31 cellular contexts compared by ENCODE assay signal in genomic region chr1:85326851-85327250, GRCh38.
"Had no signal": no experiment of that assay in that cellular context is flagged by ENCODE, and none has a peak within 500 bp of the region (broad histone marks: within the 10 kb centered on the region; RNA-seq: fewer than 3 reads in every experiment).

No MANE protein-coding gene starts in this region.

- FAIRE-seq: colon, frontal cortex, islet of Langerhans, TTC549 had no signal

- H3K27me3 Mint-ChIP-seq: progenitor cell of endocrine pancreas, type B pancreatic cell had no signal

- H3K27ac ChIP-seq: adrenal gland, body of pancreas, skin epidermis, vagina, VCaP had no signal

- H3K9me3 Mint-ChIP-seq: activated naive CD4-positive, alpha-beta T cell treated with anti-CD3 and anti-CD28 coated beads for 36 hours; activated naive CD8-positive, alpha-beta T cell treated with anti-CD3 and anti-CD28 coated beads for 36 hours; nephron; type B pancreatic cell had no signal

- H3K36me3 Mint-ChIP-seq: activated naive CD8-positive, alpha-beta T cell treated with anti-CD3 and anti-CD28 coated beads for 36 hours; stimulated activated effector memory CD8-positive, alpha-beta T cell treated with anti-CD3 and anti-CD28 coated beads, Interleukin-12 subunit alpha, Interleukin-12 subunit beta, amount 100 ng/mL, for 72 hours; type B pancreatic cell had no signal

- H3K36me3 ChIP-seq: adrenal gland, left lung, thoracic aorta, vagina had no signal

- H3K4me1 Mint-ChIP-seq: activated naive CD8-positive, alpha-beta T cell treated with anti-CD3 and anti-CD28 coated beads for 36 hours; stimulated activated effector memory CD8-positive, alpha-beta T cell treated with anti-CD3 and anti-CD28 coated beads, Interleukin-12 subunit alpha, Interleukin-12 subunit beta, amount 100 ng/mL, for 72 hours had no signal

- H3K4me3 ChIP-seq: adrenal gland, body of pancreas, left lung, lung, skin epidermis, thoracic aorta, vagina had no signal

- H3K9me3 ChIP-seq: adrenal gland, body of pancreas, left lung, thoracic aorta, vagina had no signal

- DNase-seq: activated CD4-positive, alpha-beta T cell treated with anti-CD3 and anti-CD28 coated beads for 4 hours; activated CD4-positive, alpha-beta T cell treated with anti-CD3 and anti-CD28 coated beads, Interleukin-2, amount 50 U/mL, for 4 hours; activated CD8-positive, alpha-beta memory T cell treated with anti-CD3 and anti-CD28 coated beads, Interleukin-2, amount 50 U/mL, for 4 hours; activated effector memory CD4-positive, alpha-beta T cell treated with anti-CD3 and anti-CD28 coated beads, Interleukin-2, amount 50 U/mL, for 16 hours; activated naive CD4-positive, alpha-beta T cell treated with anti-CD3 and anti-CD28 coated beads for 36 hours; activated naive CD8-positive, alpha-beta T cell treated with anti-CD3 and anti-CD28 coated beads for 36 hours; activated T-cell treated with anti-CD3 and anti-CD28 coated beads, Interleukin-2, amount 50 U/mL, for 1 hour; adrenal gland; aorta; body of pancreas; dermis blood vessel endothelial cell; effector CD4-positive, alpha-beta T cell; left lung; stimulated activated CD4-positive, alpha-beta T cell treated with anti-CD3 and anti-CD28 coated beads, Interleukin-12 subunit alpha, Interleukin-12 subunit beta, amount 100 ng/mL, for 4 hours; stimulated activated CD4-positive, alpha-beta T cell treated with anti-CD3 and anti-CD28 coated beads, Interleukin-4, amount 100 ng/mL, for 1 hour; T-helper 9 cell had no signal

- H3K27ac Mint-ChIP-seq: activated naive CD4-positive, alpha-beta T cell treated with anti-CD3 and anti-CD28 coated beads for 36 hours; activated naive CD8-positive, alpha-beta T cell treated with anti-CD3 and anti-CD28 coated beads for 36 hours; activated T-helper 1 cell treated with anti-CD3 and anti-CD28 coated beads, Interleukin-12 subunit alpha, Interleukin-12 subunit beta, Interleukin-2, Interleukin-4 antibody, amounts not matched to agents 30 ng/mL and 10 ng/mL and 1 ng/mL, durations not matched to agents 14 hours and 24 hours and 36 hours; progenitor cell of endocrine pancreas; stimulated activated effector memory CD8-positive, alpha-beta T cell treated with anti-CD3 and anti-CD28 coated beads, Interleukin-12 subunit alpha, Interleukin-12 subunit beta, amount 100 ng/mL, for 72 hours; stimulated activated naive CD8-positive, alpha-beta T cell treated with anti-CD3 and anti-CD28 coated beads, Interleukin-15, Interleukin-2, amounts not matched to agents 100 ng/mL and 50 ng/mL, for 24 hours; type B pancreatic cell had no signal

- H3K27me3 ChIP-seq: adrenal gland, body of pancreas, left lung, vagina had no signal

- H3K4me3 Mint-ChIP-seq: activated naive CD4-positive, alpha-beta T cell treated with anti-CD3 and anti-CD28 coated beads for 36 hours; activated naive CD8-positive, alpha-beta T cell treated with anti-CD3 and anti-CD28 coated beads for 36 hours; activated T-helper 1 cell treated with anti-CD3 and anti-CD28 coated beads, Interleukin-12 subunit alpha, Interleukin-12 subunit beta, Interleukin-2, Interleukin-4 antibody, amounts not matched to agents 30 ng/mL and 10 ng/mL and 1 ng/mL, durations not matched to agents 14 hours and 24 hours and 36 hours; nephron; stimulated activated effector memory CD8-positive, alpha-beta T cell treated with anti-CD3 and anti-CD28 coated beads, Interleukin-12 subunit alpha, Interleukin-12 subunit beta, amount 100 ng/mL, for 72 hours; stimulated activated naive CD8-positive, alpha-beta T cell treated with anti-CD3 and anti-CD28 coated beads, Interleukin-15, Interleukin-2, amounts not matched to agents 100 ng/mL and 50 ng/mL, for 24 hours; type B pancreatic cell had no signal
